In genomic region chr12:60535363-60535762, GRCh38 we compare ENCODE assay signal across 23 cellular contexts.
DNase-seq lines count a peak whose midpoint lies in the region; ATAC-seq and TF ChIP-seq lines count a peak whose summit lies in the region.
"Had no signal": no experiment of that assay in that cellular context is flagged by ENCODE, and none has a peak within 500 bp of the region (broad histone marks: within the 10 kb centered on the region; RNA-seq: fewer than 3 reads in every experiment).

No MANE protein-coding gene starts in this region.

- H3K4me1 ChIP-seq in tibial nerve (no peaks in the 10 kb centered on the region), Caco-2 (no peaks in the 10 kb centered on the region)

- BruUV-seq in Calu3 (replicated peaks; lab: Mats Ljungman, UMichigan) (no TSS peak), Caco-2 (replicated peaks; lab: Mats Ljungman, UMichigan) (no TSS peak)

- TF ChIP-seq CTCF in 22Rv1 (IDR thresholded peaks at IDR 0.05) (no peak), Calu3 (IDR thresholded peaks at IDR 0.05; ENCODE audit: unreplicated experiment) (no peak), tibial nerve (IDR thresholded peaks at IDR 0.05) (no peak), Caco-2 (IDR thresholded peaks at IDR 0.05; ENCODE audit: insufficient read depth in 1 of 2, low read depth in 1 of 2, low read length in 1 of 2, severe bottlenecking in 1 of 2, unreplicated experiment in 1 of 2) (no peak)

- CTCF ChIA-PET in Calu3 (lab: Charles Lee) (no interaction called here), Caco-2 (lab: Charles Lee) (no interaction called here)

- H3K4me1 Mint-ChIP-seq in Calu3 (ENCODE audit: low read depth, unreplicated experiment) (peaks cover 7% of the 10 kb centered on the region), Caco-2 (ENCODE audit: low read depth, unreplicated experiment) (no peaks in the 10 kb centered on the region)
- H3K4me1 Mint-ChIP-seq: CD14-positive monocyte, T-cell had no signal

- no peak for ATAC-seq in sciatic nerve
- ATAC-seq: GM12878, SK-N-SH treated with all-trans-retinoic acid at 6 μM for 48 hours, T-cell had no signal

- TF ChIP-seq EP300 in tibial nerve (IDR thresholded peaks at IDR 0.05) = no peak

- H3K27ac Mint-ChIP-seq in Calu3 (ENCODE audit: unreplicated experiment) = peak overlapping the region; percentile 11
- H3K27ac Mint-ChIP-seq in Caco-2 (ENCODE audit: unreplicated experiment) = no peak overlapping the region
- H3K27ac Mint-ChIP-seq: CD14-positive monocyte, T-cell had no signal

- no peak for TF ChIP-seq POLR2A in tibial nerve (IDR thresholded peaks at IDR 0.05)

- H3K36me3 ChIP-seq in SK-N-MC (ENCODE audit: insufficient read depth, low read length) (no peaks in the 10 kb centered on the region), tibial nerve (no peaks in the 10 kb centered on the region), Caco-2 (ENCODE audit: control insufficient read depth, insufficient read depth, low read length) (no peaks in the 10 kb centered on the region)

- H3K4me3 ChIP-seq in SK-N-MC = peak overlapping the region; percentile 43
- no peak overlapping the region for H3K4me3 ChIP-seq in tibial nerve
- no peak overlapping the region for H3K4me3 ChIP-seq in Caco-2 (ENCODE audit: low read depth, low read length)
- H3K4me3 ChIP-seq: GM12878 had no signal

- no peak overlapping the region for H3K4me3 Mint-ChIP-seq in Calu3 (ENCODE audit: low read depth, unreplicated experiment)
- H3K4me3 Mint-ChIP-seq in Caco-2 (ENCODE audit: unreplicated experiment) = no peak overlapping the region
- H3K4me3 Mint-ChIP-seq: CD14-positive monocyte, T-cell had no signal

- H3K27me3 ChIP-seq in tibial nerve (no peaks in the 10 kb centered on the region), Caco-2 (replicated peaks; ENCODE audit: control insufficient read depth, insufficient read depth, low read length) (no peaks in the 10 kb centered on the region)

- no peaks in the 10 kb centered on the region for H3K9me3 ChIP-seq in SK-N-MC (ENCODE audit: low read depth, low read length)
- H3K9me3 ChIP-seq in tibial nerve = no peaks in the 10 kb centered on the region
- no peaks in the 10 kb centered on the region for H3K9me3 ChIP-seq in Caco-2

- H3K27me3 Mint-ChIP-seq in Calu3 (ENCODE audit: unreplicated experiment) (no peaks in the 10 kb centered on the region), Caco-2 (ENCODE audit: insufficient read depth, unreplicated experiment) (no peaks in the 10 kb centered on the region)
- H3K27me3 Mint-ChIP-seq: T-cell had no signal

- intact Hi-C loops in Calu3 (cut with micrococcal nuclease; ENCODE audit: unreplicated experiment) (no loop called here), Caco-2 (cut with micrococcal nuclease; ENCODE audit: unreplicated experiment) (no loop called here), sciatic nerve (cut with DNase I) (no loop called here)

- 0 out of 2 replicates have a peak overlapping the region, but pooled peaks have one; percentile 0 for H3K27ac ChIP-seq in 22Rv1
- peak overlapping the region; percentile 95 for H3K27ac ChIP-seq in SK-N-MC
- no peak overlapping the region for H3K27ac ChIP-seq in tibial nerve
- H3K27ac ChIP-seq: KMS-11 had no signal

- peak overlapping the region; percentile 18 for H3K9ac ChIP-seq in SK-N-MC (ENCODE audit: insufficient read length)
- H3K9ac ChIP-seq: KMS-11 had no signal

- H3K36me3 Mint-ChIP-seq in Calu3 (ENCODE audit: insufficient read depth, unreplicated experiment) (no peaks in the 10 kb centered on the region), Caco-2 (ENCODE audit: insufficient read depth, unreplicated experiment) (no peaks in the 10 kb centered on the region)
- H3K36me3 Mint-ChIP-seq: CD14-positive monocyte, T-cell had no signal

- no peak for DNase-seq in Calu3
- peak; percentile 32 for DNase-seq in SK-N-MC (ENCODE audit: low read depth, low spot score)
- DNase-seq in fibroblast of gingiva (ENCODE audit: low read depth) = peak; percentile 4
- no peak for DNase-seq in tibial nerve (ENCODE audit: low spot score in 2 of 2)
- DNase-seq in DMS 273 treated with DMSO at 0.1 percent for 48 hours (lab: John Stamatoyannopoulos, UW) = no peak
- no peak for DNase-seq in Caco-2
- no peak for DNase-seq in sciatic nerve (ENCODE audit: low spot score)
- DNase-seq: AML-193, COR-L47, GF-D8, H7, NCI-H1417 treated with DMSO at 0.1 percent for 48 hours, NCI-H187 treated with DMSO at 0.1 percent for 48 hours, NCI-H446, NCI-H526 treated with DMSO at 0.1 percent for 48 hours, RPMI8226, SHP77 treated with DMSO at 0.1 percent for 48 hours, T-cell had no signal

- POLR2A ChIA-PET in Caco-2 (lab: Charles Lee) = no interaction called here

- H3K9me3 Mint-ChIP-seq in Calu3 (ENCODE audit: low read depth, unreplicated experiment) (no peaks in the 10 kb centered on the region), Caco-2 (ENCODE audit: unreplicated experiment) (no peaks in the 10 kb centered on the region)

Comparison
In these comparisons a context has a peak if more than half of its experiments do, and no peak if none do; other contexts are left out.
1. H3K27ac ChIP-seq: peak in 22Rv1 (single experiment) and SK-N-MC (single experiment); none in tibial nerve (0 of 4).
2. DNase-seq: peak in SK-N-MC (single experiment) and fibroblast of gingiva (single experiment); none in Calu3 (single experiment), tibial nerve (0 of 2), DMS 273 treated with DMSO at 0.1 percent for 48 hours (single experiment), Caco-2 (0 of 2) and sciatic nerve (single experiment).